ENCODE assay signal across 25 cellular contexts in genomic region chr2:118937817-118938216, GRCh38. TPM values are rescaled to one million over a fixed set of nuclear protein-coding genes. Genes with fewer than 3 reads are reported as not detected.
A peak's percentile ranks its signal among the peaks of the same experiment; 100 is the strongest.
DNase-seq lines count a peak whose midpoint lies in the region; ATAC-seq, FAIRE-seq and TF ChIP-seq lines count a peak whose summit lies in the region.
"Had no signal": no experiment of that assay in that cellular context is flagged by ENCODE, and none has a peak within 500 bp of the region (broad histone marks: within the 10 kb centered on the region; RNA-seq: fewer than 3 reads in every experiment).

No MANE protein-coding gene starts in this region.

- DNase-seq in colonic mucosa (peak; percentile 29), mucosa of descending colon (peak in 2 of 3 donors; percentile 31 to 43), urothelium cell line (ENCODE audit: low spot score) (no peak), left cardiac atrium (no peak), Ammon's horn (ENCODE audit: low spot score) (no peak)
- DNase-seq: 8988T; ACHN; Caco-2; Calu3; CD4-positive, alpha-beta T cell; CD8-positive, alpha-beta T cell; DMS79 treated with DMSO at 0.1 percent for 48 hours; GF-D8 had no signal

- H3K27me3 ChIP-seq in colonic mucosa (no peaks in the 10 kb centered on the region), subcutaneous abdominal adipose tissue (ENCODE audit: control insufficient read depth in 5 of 5, insufficient read depth in 4 of 5, low read length in 5 of 5) (no peaks in the 10 kb centered on the region)
- H3K27me3 ChIP-seq: BLaER1 treated with 17β-estradiol and CSF1 and Interleukin-3, amounts not matched to agents 10 nM and 100 nM had no signal

- peak overlapping the region; percentile 43 for H3K27ac ChIP-seq in colonic mucosa
- peak overlapping the region; percentile 12 for H3K27ac ChIP-seq in subcutaneous abdominal adipose tissue (ENCODE audit: low read depth, low read length)
- H3K27ac ChIP-seq: C4-2B had no signal

- ATAC-seq in mucosa of descending colon = peak; percentile 87
- no peak for ATAC-seq in left cardiac atrium
- no peak for ATAC-seq in GM21717 (IDR thresholded peaks at IDR 0.05; ENCODE audit: unreplicated experiment)
- no peak for ATAC-seq in HG03432 (IDR thresholded peaks at IDR 0.05; ENCODE audit: unreplicated experiment)
- ATAC-seq: CD8-positive, alpha-beta T cell had no signal

- H3K9ac ChIP-seq in colonic mucosa (ENCODE audit: low read depth in 2 of 2, low read length in 2 of 2) (no peak overlapping the region), subcutaneous abdominal adipose tissue (ENCODE audit: low read length in 5 of 5) (no peak overlapping the region)

- H3K4me3 ChIP-seq in colonic mucosa (no peak overlapping the region), mucosa of descending colon (no peak overlapping the region), subcutaneous abdominal adipose tissue (ENCODE audit: low read depth in 1 of 5, low read length in 5 of 5) (no peak overlapping the region)
- H3K4me3 ChIP-seq: BLaER1 treated with 17β-estradiol and CSF1 and Interleukin-3, amounts not matched to agents 10 nM and 100 nM had no signal

- intact Hi-C loops in colonic mucosa (cut with DNase I) (no loop called here), mucosa of descending colon (cut with DNase I, micrococcal nuclease) (no loop called here), left cardiac atrium (cut with DNase I) (no loop called here)

- no peaks in the 10 kb centered on the region for H3K36me3 ChIP-seq in colonic mucosa
- no peaks in the 10 kb centered on the region for H3K36me3 ChIP-seq in mucosa of descending colon (ENCODE audit: low read depth)
- H3K36me3 ChIP-seq in subcutaneous abdominal adipose tissue (ENCODE audit: control insufficient read depth in 5 of 5, insufficient read depth in 5 of 5, low read length in 5 of 5) = no peaks in the 10 kb centered on the region
- H3K36me3 ChIP-seq: BLaER1 treated with 17β-estradiol and CSF1 and Interleukin-3, amounts not matched to agents 10 nM and 100 nM had no signal

- H3K4me1 ChIP-seq in colonic mucosa = no peaks in the 10 kb centered on the region
- H3K4me1 ChIP-seq in mucosa of descending colon (ENCODE audit: low read depth) = peaks cover 10% of the 10 kb centered on the region
- peaks cover 0 to 44% (median 32%) of the 10 kb centered on the region in 5 donors for H3K4me1 ChIP-seq in subcutaneous abdominal adipose tissue (ENCODE audit: control insufficient read depth in 5 of 5, insufficient read depth in 5 of 5, low read length in 5 of 5)
- H3K4me1 ChIP-seq: Caco-2 had no signal

- TF ChIP-seq CTCF in colonic mucosa (IDR thresholded peaks at IDR 0.05) (no peak), mucosa of descending colon (IDR thresholded peaks at IDR 0.05) (no peak)

- H3K9me3 ChIP-seq in colonic mucosa = no peaks in the 10 kb centered on the region
- peaks cover 6% of the 10 kb centered on the region for H3K9me3 ChIP-seq in mucosa of descending colon
- H3K9me3 ChIP-seq in subcutaneous abdominal adipose tissue (ENCODE audit: control insufficient read depth in 5 of 5, low read length in 5 of 5) = peaks cover 0 to 7% (median 4%) of the 10 kb centered on the region in 5 donors

- FAIRE-seq in urothelium cell line (lab: Jason Lieb, UNC) = peak; percentile 82
- FAIRE-seq: A204.1, D721Med, G401.6, GM12891, GM19239 had no signal

RNA-seq across cellular contexts. Expression of gene MARCO, which starts 4.2 kb away (rescaled TPM):
- 1 to 10 TPM in 1 of 2 donors, under 1 TPM in 1; 0.77 to 3.7 TPM for total RNA-seq in colonic mucosa
- total RNA-seq in mucosa of descending colon = 10 to 100 TPM in 2 of 3 donors, under 1 TPM in 1; 0.69 to 13.3 (median 10.4) TPM
- total RNA-seq in left cardiac atrium = 10 to 100 TPM; 34.5 to 97.0 TPM
- total RNA-seq: A673; B cell; Calu3; CD8-positive, alpha-beta T cell had no signal

Comparison
In these comparisons a context has a peak if more than half of its experiments do, and no peak if none do; other contexts are left out.
1. DNase-seq: peak in colonic mucosa (single experiment) and mucosa of descending colon (2 of 3); none in urothelium cell line (single experiment), left cardiac atrium (single experiment) and Ammon's horn (single experiment).